Comparison of ENCODE assay signal across 14 cellular contexts in the genomic region with DNA sequence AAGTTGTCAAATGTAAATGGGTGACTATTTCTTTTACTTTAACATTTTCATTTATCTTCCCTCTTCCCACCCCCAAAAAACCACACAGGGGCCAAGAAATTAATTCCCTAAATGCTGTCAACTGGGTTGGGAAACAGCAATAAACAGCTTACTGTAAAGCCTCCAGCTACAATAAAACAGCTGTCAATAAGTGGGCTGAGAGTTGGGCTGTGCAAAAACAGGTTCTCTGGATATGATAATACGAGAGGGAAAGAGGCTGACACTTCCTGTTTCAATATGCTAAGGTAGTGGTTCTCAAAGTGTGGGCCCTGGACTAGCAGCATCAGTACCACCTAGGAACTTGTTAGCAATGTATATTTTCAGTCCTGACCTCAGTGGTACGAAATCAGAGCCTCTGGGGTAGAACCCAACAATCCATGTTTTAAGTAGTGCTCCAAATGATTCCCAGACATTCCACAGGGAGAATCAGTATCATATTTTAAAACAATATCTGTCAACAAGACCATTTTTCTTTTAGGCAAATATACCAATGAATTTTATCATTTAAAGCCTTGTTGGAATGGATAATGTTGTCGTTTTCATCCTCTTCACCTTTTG. TPM values are rescaled to one million over a fixed set of nuclear protein-coding genes. Genes with fewer than 3 reads are reported as not detected.
DNase-seq lines count a peak whose midpoint lies in the region; ATAC-seq, FAIRE-seq and TF ChIP-seq lines count a peak whose summit lies in the region.
"Had no signal": no experiment of that assay in that cellular context is flagged by ENCODE, and none has a peak within 500 bp of the region (broad histone marks: within the 10 kb centered on the region; RNA-seq: fewer than 3 reads in every experiment).

No MANE protein-coding gene starts in this region.

- H3K36me3 ChIP-seq in DND-41 (ENCODE audit: insufficient read depth, low read length) (no peaks in the 10 kb centered on the region), Loucy (ENCODE audit: insufficient read depth, low read length) (no peaks in the 10 kb centered on the region), kidney (ENCODE audit: control insufficient read depth in 1 of 2, insufficient read depth in 2 of 2, low read length in 2 of 2) (no peaks in the 10 kb centered on the region)
- H3K36me3 ChIP-seq: sigmoid colon had no signal

- no peak overlapping the region for H3K27ac Mint-ChIP-seq in activated CD8-positive, alpha-beta memory T cell treated with anti-CD3 and anti-CD28 coated beads, Interleukin-2, amount 10 ng/mL, durations not matched to agents 7 days and 5 days
- H3K27ac Mint-ChIP-seq: activated naive CD4-positive, alpha-beta T cell treated with anti-CD3 and anti-CD28 coated beads for 36 hours; CD8-positive, alpha-beta T cell had no signal

- no peak overlapping the region for H3K4me3 Mint-ChIP-seq in activated CD8-positive, alpha-beta memory T cell treated with anti-CD3 and anti-CD28 coated beads, Interleukin-2, amount 10 ng/mL, durations not matched to agents 7 days and 5 days
- H3K4me3 Mint-ChIP-seq: activated naive CD4-positive, alpha-beta T cell treated with anti-CD3 and anti-CD28 coated beads for 36 hours; CD8-positive, alpha-beta T cell had no signal

- H3K79me2 ChIP-seq in DND-41 (ENCODE audit: insufficient read depth, low read length), result no peaks in the 10 kb centered on the region
- no peaks in the 10 kb centered on the region for H3K79me2 ChIP-seq in Loucy (ENCODE audit: insufficient read depth, low read length)

- H3K9ac ChIP-seq in DND-41 (ENCODE audit: low read depth, low read length) (no peak overlapping the region; the same call in 1 of the 2 replicates), Loucy (ENCODE audit: low read depth, low read length, poor library complexity, severe bottlenecking) (no peak overlapping the region), kidney (ENCODE audit: low read length in 2 of 2) (no peak overlapping the region)

- H3K27ac ChIP-seq in DND-41 (ENCODE audit: low read length), result peak overlapping the region; percentile 4
- H3K27ac ChIP-seq in kidney (ENCODE audit: low read depth in 2 of 2, low read length in 2 of 2), result no peak overlapping the region
- H3K27ac ChIP-seq: sigmoid colon had no signal

- ATAC-seq in DND-41 (ENCODE audit: insufficient read depth, low read depth) (peak; percentile 60), GM19467 (IDR thresholded peaks at IDR 0.05; ENCODE audit: unreplicated experiment) (peak; percentile 67)
- no peak for ATAC-seq in activated CD8-positive, alpha-beta memory T cell treated with anti-CD3 and anti-CD28 coated beads, Interleukin-2, amount 10 ng/mL, durations not matched to agents 7 days and 5 days
- ATAC-seq: CD8-positive, alpha-beta T cell had no signal

- TF ChIP-seq CTCF in DND-41 (IDR thresholded peaks at IDR 0.05; ENCODE audit: borderline replicate concordance, extremely low read depth, low read length, poor library complexity, severe bottlenecking) (no peak), Loucy (conservative IDR thresholded peaks at IDR 0.05; ENCODE audit: low read length) (no peak), kidney (IDR thresholded peaks at IDR 0.05; ENCODE audit: borderline replicate concordance, extremely low read depth, insufficient read depth) (no peak)

- FAIRE-seq in kidney (lab: Jason Lieb, UNC), result no peak

- H3K9me3 Mint-ChIP-seq in activated CD8-positive, alpha-beta memory T cell treated with anti-CD3 and anti-CD28 coated beads, Interleukin-2, amount 10 ng/mL, durations not matched to agents 7 days and 5 days (ENCODE audit: low read depth), result no peaks in the 10 kb centered on the region
- H3K9me3 Mint-ChIP-seq: activated naive CD4-positive, alpha-beta T cell treated with anti-CD3 and anti-CD28 coated beads for 36 hours; CD8-positive, alpha-beta T cell had no signal

- H2AFZ ChIP-seq in DND-41 (ENCODE audit: low read depth, low read length) (peak overlapping the region; percentile 5; the same call in 1 of the 2 replicates), Loucy (ENCODE audit: low read length) (peak overlapping the region; percentile 69)

- no peaks in the 10 kb centered on the region for H3K36me3 Mint-ChIP-seq in activated CD8-positive, alpha-beta memory T cell treated with anti-CD3 and anti-CD28 coated beads, Interleukin-2, amount 10 ng/mL, durations not matched to agents 7 days and 5 days
- H3K36me3 Mint-ChIP-seq: CD8-positive, alpha-beta T cell had no signal

- H3K27me3 ChIP-seq in DND-41 (ENCODE audit: insufficient read depth, low read length, poor library complexity) (no peaks in the 10 kb centered on the region), Loucy (ENCODE audit: insufficient read depth, low read length, poor library complexity, severe bottlenecking) (no peaks in the 10 kb centered on the region)
- H3K27me3 ChIP-seq: sigmoid colon had no signal

- H3K4me3 ChIP-seq in DND-41 (ENCODE audit: low read depth in 1 of 2, low read length in 2 of 2) (no peak overlapping the region), Loucy (ENCODE audit: low read length, poor library complexity, severe bottlenecking) (no peak overlapping the region), kidney (ENCODE audit: low read length in 2 of 2) (peak overlapping the region; percentile 17 to 32)
- H3K4me3 ChIP-seq: sigmoid colon had no signal

- DNase-seq in DND-41 (no peak), kidney (no peak), EL (no peak), cortex of kidney (lab: John Stamatoyannopoulos, UW) (no peak)
- no peak for DNase-seq in activated CD8-positive, alpha-beta memory T cell treated with anti-CD3 and anti-CD28 coated beads, Interleukin-2, amount 50 U/mL, for 4 hours
- DNase-seq in activated CD8-positive, alpha-beta memory T cell treated with anti-CD3 and anti-CD28 coated beads, Interleukin-2, amount 10 ng/mL, durations not matched to agents 7 days and 5 days, result no peak
- DNase-seq: activated naive CD4-positive, alpha-beta T cell treated with anti-CD3 and anti-CD28 coated beads for 36 hours; CD8-positive, alpha-beta T cell; effector CD4-positive, alpha-beta T cell; NCI-H1417 treated with DMSO at 0.1 percent for 48 hours; RPMI8226; sigmoid colon had no signal

- no peaks in the 10 kb centered on the region for H3F3A ChIP-seq in Loucy (ENCODE audit: low read depth)

- intact Hi-C loops in kidney (cut with DNase I), result no loop called here

- peaks cover 7% of the 10 kb centered on the region for H3K27me3 Mint-ChIP-seq in activated CD8-positive, alpha-beta memory T cell treated with anti-CD3 and anti-CD28 coated beads, Interleukin-2, amount 10 ng/mL, durations not matched to agents 7 days and 5 days

- H3K4me1 ChIP-seq in DND-41 (ENCODE audit: insufficient read depth, low read length) (peaks cover 31% of the 10 kb centered on the region), Loucy (ENCODE audit: insufficient read depth, low read length, poor library complexity, severe bottlenecking) (peaks cover 27% of the 10 kb centered on the region), kidney (ENCODE audit: control insufficient read depth in 1 of 2, insufficient read depth in 1 of 2, low read depth in 1 of 2, low read length in 2 of 2) (peaks cover 0 to 7% of the 10 kb centered on the region in 2 donors)

- no peaks in the 10 kb centered on the region for H3K9me2 ChIP-seq in Loucy (replicated peaks; ENCODE audit: low read depth, low read length)

- no peaks in the 10 kb centered on the region for H3K9me3 ChIP-seq in DND-41 (ENCODE audit: insufficient read depth, low read length, severe bottlenecking)
- no peaks in the 10 kb centered on the region for H3K9me3 ChIP-seq in Loucy (ENCODE audit: insufficient read depth, low read depth, low read length)
- H3K9me3 ChIP-seq in kidney (ENCODE audit: control insufficient read depth in 1 of 2, low read length in 2 of 2), result no peaks in the 10 kb centered on the region
- H3K9me3 ChIP-seq: sigmoid colon had no signal

- CTCF ChIA-PET in activated CD8-positive, alpha-beta memory T cell treated with anti-CD3 and anti-CD28 coated beads, Interleukin-2, amount 10 ng/mL, durations not matched to agents 7 days and 5 days (lab: Charles Lee), result no interaction called here

- H4K20me1 ChIP-seq in DND-41 (ENCODE audit: insufficient read depth, low read length) (no peaks in the 10 kb centered on the region), Loucy (ENCODE audit: insufficient read depth, low read length, poor library complexity, severe bottlenecking) (no peaks in the 10 kb centered on the region)

- peaks cover 3% of the 10 kb centered on the region for H3K4me1 Mint-ChIP-seq in activated CD8-positive, alpha-beta memory T cell treated with anti-CD3 and anti-CD28 coated beads, Interleukin-2, amount 10 ng/mL, durations not matched to agents 7 days and 5 days

- peak overlapping the region; percentile 26; the same call in 1 of the 2 replicates for H3K4me2 ChIP-seq in DND-41 (ENCODE audit: insufficient read depth, low read length)
- H3K4me2 ChIP-seq in Loucy (ENCODE audit: low read depth, low read length, poor library complexity, severe bottlenecking), result peak overlapping the region; percentile 72

RNA-seq across cellular contexts. Expression of gene PCDH9, which starts 8.4 kb away (rescaled TPM):
- total RNA-seq in kidney, result 9.5 TPM
- 1.6 TPM for polyA plus RNA-seq in kidney (ENCODE audit: insufficient read depth, low read depth, low replicate concordance)
- total RNA-seq in activated CD8-positive, alpha-beta memory T cell treated with anti-CD3 and anti-CD28 coated beads, Interleukin-2, amount 10 ng/mL, durations not matched to agents 7 days and 5 days, result under 1 TPM; 0.14 to 0.15 TPM

Comparison
In these comparisons a context has a peak if more than half of its experiments do, and no peak if none do; other contexts are left out.
1. H3K4me3 ChIP-seq: peak in kidney (2 of 2); none in DND-41 (0 of 2) and Loucy (single experiment).